In genomic region chr1:84573967-84574842, GRCh38 we compare ENCODE assay signal across 1 cellular context.
TF ChIP-seq lines count a peak whose summit lies in the region.

Gene CTBS, minus strand, starts transcription at chr1:84574440. Its CDS starts 25 bp downstream, at chr1:84574415.

TF ChIP-seq in HepG2, 621 proteins besides CTCF, POLR2A, EP300 and RAD21 (continued from another document):
- TF ChIP-seq NFAT5 (CRISPR knock-in tag; IDR thresholded peaks at IDR 0.05) (peak; percentile 55; the same call in 1 of the 2 replicates), ZNF772 (CRISPR knock-in tag; IDR thresholded peaks at IDR 0.05) (peak; percentile 80), MXD1 (CRISPR knock-in tag; IDR thresholded peaks at IDR 0.05) (0 out of 2 replicates have a peak, but pooled peaks have one; percentile 40), TCF7 (IDR thresholded peaks at IDR 0.05; ENCODE audit: low read depth) (no peak), MAFK (conservative IDR thresholded peaks at IDR 0.05 in 1 of 2, IDR thresholded peaks at IDR 0.05 in 1 of 2; ENCODE audit: low read length in 2 of 2) (no peak), HOXD1 (CRISPR knock-in tag; IDR thresholded peaks at IDR 0.05) (peak; percentile 58; the same call in 1 of the 2 replicates), ZBTB7B (CRISPR knock-in tag; IDR thresholded peaks at IDR 0.05) (peak; percentile 52), ZFP90 (CRISPR knock-in tag; IDR thresholded peaks at IDR 0.05; ENCODE audit: borderline replicate concordance) (no peak; the same call in 1 of the 2 replicates)
TF ChIP-seq in HepG2: peak in this region for 217.
